24 cellular contexts compared by ENCODE assay signal in genomic region chr5:173385832-173386360, GRCh38. TPM values are rescaled to one million over a fixed set of nuclear protein-coding genes. Genes with fewer than 3 reads are reported as not detected.
DNase-seq lines count a peak whose midpoint lies in the region; ATAC-seq, FAIRE-seq and TF ChIP-seq lines count a peak whose summit lies in the region.
"Had no signal": no experiment of that assay in that cellular context is flagged by ENCODE, and none has a peak within 500 bp of the region (broad histone marks: within the 10 kb centered on the region; RNA-seq: fewer than 3 reads in every experiment).

No MANE protein-coding gene starts in this region.

- H3K27me3 ChIP-seq in bronchial epithelial cell (ENCODE audit: control insufficient read depth, insufficient read depth, low read length): no peaks in the 10 kb centered on the region

- no peak for TF ChIP-seq CTCF in A549 (IDR thresholded peaks at IDR 0.05)
- no peak for TF ChIP-seq CTCF in bronchial epithelial cell (IDR thresholded peaks at IDR 0.05; ENCODE audit: insufficient read depth, low read length, severe bottlenecking)

- POLR2A ChIA-PET in A549 (lab: Yijun Ruan, JAX): no interaction called here

- peak overlapping the region; percentile 8 to 10; a peak in 1 of 6 replicates for H3K27ac ChIP-seq in A549
- H3K27ac ChIP-seq: GM23248, SK-N-MC had no signal

- FAIRE-seq in A549 (lab: Jason Lieb, UNC) (no peak), bronchial epithelial cell (lab: Jason Lieb, UNC) (no peak)
- FAIRE-seq: GM12878, RCC 7860 had no signal

- H3K4me3 ChIP-seq in A549 (no peak overlapping the region), bronchial epithelial cell (ENCODE audit: low read depth, low read length) (no peak overlapping the region)
- H3K4me3 ChIP-seq: GM12878, GM23248, SK-N-MC had no signal

- TF ChIP-seq POLR2A in A549 (IDR thresholded peaks at IDR 0.05; ENCODE audit: low read length): no peak

- no peak for ATAC-seq in A549
- ATAC-seq: GM12878 had no signal

- 56% methylated on average over 4 of the region's 4 CpGs for WGBS in A549 (ENCODE audit: missing lambda C conversion rate)

- DNase-seq in A549 (ENCODE audit: low read depth in 1 of 2, low spot score in 1 of 2): no peak
- peak; percentile 30 for DNase-seq in M059J (ENCODE audit: low read depth)
- peak; percentile 80 for DNase-seq in bronchial epithelial cell (ENCODE audit: low read depth)
- peak; percentile 48 for DNase-seq in kidney tubule cell (ENCODE audit: low spot score)
- DNase-seq in NCI-H2107 treated with DMSO at 0.1 percent for 48 hours (lab: John Stamatoyannopoulos, UW; ENCODE audit: unreplicated experiment): no peak
- DNase-seq in COR-L47 (lab: John Stamatoyannopoulos, UW): no peak
- no peak for DNase-seq in HPDE6-E6E7 (ENCODE audit: extremely low spot score)
- DNase-seq: BE2C; Caco-2; CD4-positive, CD25-positive, alpha-beta regulatory T cell; DMS153; EL; GM23248; MM.1S; NCI-H1092; NCI-H1436 treated with DMSO at 0.1 percent for 48 hours; NCI-H2029; NCI-H2171; NCI-H446 treated with DMSO at 0.1 percent for 48 hours; NCI-H69; SHP77 had no signal

- no peak for TF ChIP-seq RAD21 in A549 (conservative IDR thresholded peaks at IDR 0.05 in 1 of 2, IDR thresholded peaks at IDR 0.05 in 1 of 2)

- no peak for TF ChIP-seq EP300 in A549 (IDR thresholded peaks at IDR 0.05)

- CTCF ChIA-PET in A549 (lab: Yijun Ruan, JAX): interaction anchor here (0.6 kb wide), 1 partner anchor 1284 kb away, joined by 3 read pairs; no protein-coding TSS in a partner anchor

- H3K9me3 ChIP-seq in A549: no peaks in the 10 kb centered on the region
- H3K9me3 ChIP-seq: Caco-2 had no signal

- no peak overlapping the region for H3K4me2 ChIP-seq in A549

- no peaks in the 10 kb centered on the region for H3K36me3 ChIP-seq in bronchial epithelial cell (ENCODE audit: control insufficient read depth, insufficient read depth, low read length)
- H3K36me3 ChIP-seq: BE2C had no signal

- H3K4me1 ChIP-seq in A549: no peaks in the 10 kb centered on the region
- H3K4me1 ChIP-seq: BE2C, Caco-2 had no signal

TF ChIP-seq in A549, 52 proteins besides CTCF, POLR2A, EP300 and RAD21:
- TF ChIP-seq ZFP36 (IDR thresholded peaks at IDR 0.05; ENCODE audit: borderline replicate concordance, partially characterized antibody) (no peak), HEYL (CRISPR knock-in tag; IDR thresholded peaks at IDR 0.05) (no peak), HOXB13 (CRISPR knock-in tag; IDR thresholded peaks at IDR 0.05; ENCODE audit: low read depth) (no peak), PHF8 (IDR thresholded peaks at IDR 0.05; ENCODE audit: borderline replicate concordance, low read depth) (no peak), MAFK (IDR thresholded peaks at IDR 0.05; ENCODE audit: partially characterized antibody) (peak; percentile 59), CHD2 (IDR thresholded peaks at IDR 0.05; ENCODE audit: low read length, partially characterized antibody) (no peak), SREBF2 (IDR thresholded peaks at IDR 0.05) (no peak), BHLHE40 (IDR thresholded peaks at IDR 0.05; ENCODE audit: low read depth, low read length) (no peak)

RNA-seq across cellular contexts. Expression of gene STC2, which starts 57.7 kb away (rescaled TPM):
- polyA plus RNA-seq in A549 (2011; rRNA removed): 30.8 and 46.1 TPM in 2 replicates
- 19.1 and 31.4 TPM in 2 replicates for polyA plus RNA-seq in A549 (2012; cell fraction: cytosol; rRNA removed)
- 39.8 and 46.9 TPM in 2 replicates for polyA plus RNA-seq in A549 (2012; cell fraction: nucleus; rRNA removed)
- 45.2 to 66.9 TPM (median 52.3 TPM) in 3 replicates for polyA plus RNA-seq in A549 (2017; fragmentation: RNase III; extraction: RNeasy Plus Mini Kit Qiagen cat#74134 plus additional on column Dnase treatment)
- 23.0 and 41.0 TPM in 2 replicates for polyA minus RNA-seq in A549 (2011; rRNA and poly(A)+ RNA removed)
- total RNA-seq in M059J (2014; rRNA removed; shearing (Covaris generic)): 311 and 328 TPM in 2 replicates
- total RNA-seq in bronchial epithelial cell: 310 and 440 TPM in 2 replicates
- total RNA-seq: CD4-positive, CD25-positive, alpha-beta regulatory T cell had no signal
- polyA plus RNA-seq: CD4-positive, CD25-positive, alpha-beta regulatory T cell had no signal

Comparison
In these comparisons a context has a peak if more than half of its experiments do, and no peak if none do; other contexts are left out.
1. DNase-seq: peak in M059J (single experiment), bronchial epithelial cell (single experiment) and kidney tubule cell (single experiment); none in A549 (0 of 2), NCI-H2107 treated with DMSO at 0.1 percent for 48 hours (single experiment), COR-L47 (single experiment) and HPDE6-E6E7 (single experiment).